Comparison of ENCODE assay signal across 21 cellular contexts in the genomic region with DNA sequence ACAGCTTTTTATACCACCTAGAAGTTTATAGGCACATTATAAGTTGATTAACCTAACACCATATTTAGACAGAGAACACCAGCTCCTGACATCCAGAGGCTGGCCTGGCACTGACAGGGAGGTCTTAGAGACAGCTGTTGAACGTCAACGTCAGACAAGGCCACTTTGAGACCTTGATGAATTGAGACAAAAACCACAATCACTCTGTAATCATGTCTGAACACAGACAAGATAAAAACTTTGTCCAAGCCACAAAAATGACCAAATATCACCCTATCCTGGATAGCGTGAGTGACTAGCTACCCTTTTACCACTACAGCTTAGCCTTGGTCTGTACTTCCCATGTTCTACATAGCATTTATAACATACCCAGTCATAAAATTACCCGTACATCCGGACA.
"Had no signal": no experiment of that assay in that cellular context is flagged by ENCODE, and none has a peak within 500 bp of the region (broad histone marks: within the 10 kb centered on the region; RNA-seq: fewer than 3 reads in every experiment).

No MANE protein-coding gene starts in this region.

- DNase-seq: effector memory CD8-positive, alpha-beta T cell; gastrocnemius medialis; left ventricle myocardium inferior; lower lobe of right lung; midbrain; naive thymus-derived CD4-positive, alpha-beta T cell; nephron progenitor cell; posterior cingulate gyrus; sigmoid colon; stimulated activated CD4-positive, alpha-beta T cell treated with anti-CD3 and anti-CD28 coated beads, Interleukin-4, amount 100 ng/mL, for 1 hour; stimulated activated CD8-positive, alpha-beta memory T cell treated with anti-CD3 and anti-CD28 coated beads, Interleukin-4, amount 100 ng/mL, for 48 hours; tibial artery; upper lobe of left lung; uterus had no signal

- H3K36me3 ChIP-seq: esophagus muscularis mucosa, gastrocnemius medialis, left ventricle myocardium inferior, lower lobe of right lung, right atrium auricular region, sigmoid colon, tibial artery, upper lobe of left lung, uterus had no signal

- H3K9me3 ChIP-seq: gastrocnemius medialis, lower lobe of right lung, right atrium auricular region, sigmoid colon, tibial artery, upper lobe of left lung, uterus had no signal

- H3K9me3 Mint-ChIP-seq: dendritic cell treated with granulocyte-macrophage colony-stimulating factor and Interleukin-4, amounts not matched to agents 40 ng/mL and 50 ng/mL, for 4 days; memory B cell; stimulated activated memory B cell treated with anti-CD40 and anti-IgM and Interleukin-4, amounts not matched to agents 10 μg/mL and 1 μg/mL and 100 μg/mL, for 72 hours had no signal

- ATAC-seq: effector memory CD8-positive, alpha-beta T cell; gastrocnemius medialis; lower lobe of right lung; naive thymus-derived CD4-positive, alpha-beta T cell; stimulated activated memory B cell treated with anti-CD40 and anti-IgM and Interleukin-4, amounts not matched to agents 10 μg/mL and 1 μg/mL and 100 μg/mL, for 72 hours had no signal

- H3K27ac Mint-ChIP-seq: dendritic cell treated with granulocyte-macrophage colony-stimulating factor and Interleukin-4, amounts not matched to agents 40 ng/mL and 50 ng/mL, for 4 days; effector memory CD8-positive, alpha-beta T cell; memory B cell; naive thymus-derived CD4-positive, alpha-beta T cell; nephron progenitor cell; stimulated activated memory B cell treated with anti-CD40 and anti-IgM and Interleukin-4, amounts not matched to agents 10 μg/mL and 1 μg/mL and 100 μg/mL, for 72 hours; stimulated activated naive CD8-positive, alpha-beta T cell treated with anti-CD3 and anti-CD28 coated beads, Interleukin-15, Interleukin-2, amounts not matched to agents 100 ng/mL and 50 ng/mL, for 24 hours had no signal

- H3K27me3 ChIP-seq: esophagus muscularis mucosa, gastrocnemius medialis, right atrium auricular region, sigmoid colon, tibial artery, upper lobe of left lung, uterus had no signal

- H3K36me3 Mint-ChIP-seq: memory B cell; naive thymus-derived CD4-positive, alpha-beta T cell; stimulated activated memory B cell treated with anti-CD40 and anti-IgM and Interleukin-4, amounts not matched to agents 10 μg/mL and 1 μg/mL and 100 μg/mL, for 72 hours had no signal

- H3K4me3 Mint-ChIP-seq: dendritic cell treated with granulocyte-macrophage colony-stimulating factor and Interleukin-4, amounts not matched to agents 40 ng/mL and 50 ng/mL, for 4 days; effector memory CD8-positive, alpha-beta T cell; memory B cell; naive thymus-derived CD4-positive, alpha-beta T cell; nephron progenitor cell; stimulated activated memory B cell treated with anti-CD40 and anti-IgM and Interleukin-4, amounts not matched to agents 10 μg/mL and 1 μg/mL and 100 μg/mL, for 72 hours; stimulated activated naive CD8-positive, alpha-beta T cell treated with anti-CD3 and anti-CD28 coated beads, Interleukin-15, Interleukin-2, amounts not matched to agents 100 ng/mL and 50 ng/mL, for 24 hours had no signal

- H3K4me1 Mint-ChIP-seq: memory B cell; naive thymus-derived CD4-positive, alpha-beta T cell; nephron progenitor cell; stimulated activated memory B cell treated with anti-CD40 and anti-IgM and Interleukin-4, amounts not matched to agents 10 μg/mL and 1 μg/mL and 100 μg/mL, for 72 hours had no signal

- H3K4me3 ChIP-seq: esophagus muscularis mucosa, gastrocnemius medialis, left ventricle myocardium inferior, lower lobe of right lung, right atrium auricular region, sigmoid colon, tibial artery, upper lobe of left lung, uterus had no signal

- H3K27ac ChIP-seq: epithelial cell of prostate, esophagus muscularis mucosa, gastrocnemius medialis, left ventricle myocardium inferior, lower lobe of right lung, right atrium auricular region, sigmoid colon, tibial artery, upper lobe of left lung, uterus had no signal

- H3K4me1 ChIP-seq: esophagus muscularis mucosa, gastrocnemius medialis, left ventricle myocardium inferior, lower lobe of right lung, right atrium auricular region, tibial artery, upper lobe of left lung, uterus had no signal
